Comparison of ENCODE assay signal across 1 cellular context in the genomic region with DNA sequence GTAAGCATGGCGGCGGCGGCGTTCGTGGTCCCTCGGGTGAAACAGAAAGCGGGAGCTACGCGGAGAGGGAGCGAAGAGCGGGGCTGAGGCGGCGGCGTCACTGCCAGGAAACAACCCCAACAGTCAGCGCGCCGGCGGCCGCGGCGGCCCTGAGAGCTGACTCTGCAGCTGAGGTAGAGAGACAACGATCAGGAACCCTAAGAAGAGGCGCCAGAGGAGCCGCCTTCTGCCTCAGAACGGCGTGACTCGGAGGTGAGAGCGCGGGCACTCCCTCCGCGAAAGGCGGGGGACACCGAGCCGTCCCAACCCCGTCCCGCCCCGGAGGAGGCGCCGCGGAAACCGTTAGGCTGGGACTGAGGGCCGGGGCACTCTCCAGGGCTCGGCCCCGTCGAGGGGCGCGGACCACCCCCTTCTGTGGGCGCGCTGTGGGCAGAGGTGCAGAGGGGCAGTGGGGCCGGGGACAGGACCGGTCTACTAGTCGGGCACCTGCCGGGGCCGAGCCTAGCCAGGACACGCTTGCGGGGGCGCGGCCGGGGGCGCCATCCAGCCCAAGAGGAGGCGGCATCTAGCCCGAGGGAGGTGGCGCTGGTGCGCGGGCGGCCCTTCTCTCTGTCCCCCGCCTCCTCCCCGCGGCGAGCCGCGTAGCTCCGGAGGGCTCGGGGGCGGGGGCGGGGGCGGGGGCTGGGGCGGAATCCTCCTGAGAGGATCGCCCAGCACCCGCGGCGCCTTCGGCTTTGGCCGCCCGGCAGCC.
TF ChIP-seq lines count a peak whose summit lies in the region.

No MANE protein-coding gene starts in this region.

TF ChIP-seq in HepG2, 621 proteins besides CTCF, POLR2A, EP300 and RAD21 (continued from another document and continues in another):
- TF ChIP-seq, protein P1, sequence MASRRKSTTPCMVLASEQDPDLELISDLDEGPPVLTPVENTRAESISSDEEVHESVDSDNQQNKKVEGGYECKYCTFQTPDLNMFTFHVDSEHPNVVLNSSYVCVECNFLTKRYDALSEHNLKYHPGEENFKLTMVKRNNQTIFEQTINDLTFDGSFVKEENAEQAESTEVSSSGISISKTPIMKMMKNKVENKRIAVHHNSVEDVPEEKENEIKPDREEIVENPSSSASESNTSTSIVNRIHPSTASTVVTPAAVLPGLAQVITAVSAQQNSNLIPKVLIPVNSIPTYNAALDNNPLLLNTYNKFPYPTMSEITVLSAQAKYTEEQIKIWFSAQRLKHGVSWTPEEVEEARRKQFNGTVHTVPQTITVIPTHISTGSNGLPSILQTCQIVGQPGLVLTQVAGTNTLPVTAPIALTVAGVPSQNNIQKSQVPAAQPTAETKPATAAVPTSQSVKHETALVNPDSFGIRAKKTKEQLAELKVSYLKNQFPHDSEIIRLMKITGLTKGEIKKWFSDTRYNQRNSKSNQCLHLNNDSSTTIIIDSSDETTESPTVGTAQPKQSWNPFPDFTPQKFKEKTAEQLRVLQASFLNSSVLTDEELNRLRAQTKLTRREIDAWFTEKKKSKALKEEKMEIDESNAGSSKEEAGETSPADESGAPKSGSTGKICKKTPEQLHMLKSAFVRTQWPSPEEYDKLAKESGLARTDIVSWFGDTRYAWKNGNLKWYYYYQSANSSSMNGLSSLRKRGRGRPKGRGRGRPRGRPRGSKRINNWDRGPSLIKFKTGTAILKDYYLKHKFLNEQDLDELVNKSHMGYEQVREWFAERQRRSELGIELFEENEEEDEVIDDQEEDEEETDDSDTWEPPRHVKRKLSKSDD (CRISPR knock-in tag; IDR thresholded peaks at IDR 0.05; ENCODE audit: low read depth), result no peak; the same call in 1 of the 2 replicates
- TF ChIP-seq ARHGAP35 (CRISPR knock-in tag; IDR thresholded peaks at IDR 0.05; ENCODE audit: borderline replicate concordance) (0 out of 2 replicates have a peak, but pooled peaks have one; percentile 66), CHCHD3 (CRISPR knock-in tag; IDR thresholded peaks at IDR 0.05) (peak; percentile 78; the same call in 1 of the 2 replicates), ZKSCAN1 (IDR thresholded peaks at IDR 0.05; ENCODE audit: low read length) (no peak), SYNCRIP (IDR thresholded peaks at IDR 0.05; ENCODE audit: insufficient read depth, low read depth, low read length) (no peak), MTF2 (CRISPR knock-in tag; IDR thresholded peaks at IDR 0.05; ENCODE audit: borderline replicate concordance) (0 out of 2 replicates have a peak, but pooled peaks have one; percentile 36), ZC3H13 (CRISPR knock-in tag; IDR thresholded peaks at IDR 0.05) (peak; percentile 77), DR1 (CRISPR knock-in tag; IDR thresholded peaks at IDR 0.05) (peak; percentile 34; the same call in 1 of the 2 replicates), FOXK2 (IDR thresholded peaks at IDR 0.05) (no peak), RCOR2 (CRISPR knock-in tag; IDR thresholded peaks at IDR 0.05) (0 out of 2 replicates have a peak, but pooled peaks have one; percentile 7), JDP2 (CRISPR knock-in tag; IDR thresholded peaks at IDR 0.05; ENCODE audit: borderline replicate concordance) (no peak), MEIS1 (CRISPR knock-in tag; IDR thresholded peaks at IDR 0.05; ENCODE audit: borderline replicate concordance) (peak; percentile 54; the same call in 1 of the 2 replicates), HES4 (CRISPR knock-in tag; IDR thresholded peaks at IDR 0.05; ENCODE audit: borderline replicate concordance) (peak; percentile 62; the same call in 1 of the 2 replicates), ZNF768 (CRISPR knock-in tag; IDR thresholded peaks at IDR 0.05) (peak; percentile 50), ZNF234 (CRISPR knock-in tag; conservative IDR thresholded peaks at IDR 0.05) (peak; percentile 76), ZSCAN9 (CRISPR knock-in tag; IDR thresholded peaks at IDR 0.05; ENCODE audit: borderline replicate concordance) (no peak), GLI4 (CRISPR knock-in tag; IDR thresholded peaks at IDR 0.05; ENCODE audit: borderline replicate concordance) (no peak), GPN1 (CRISPR knock-in tag; IDR thresholded peaks at IDR 0.05; ENCODE audit: borderline replicate concordance) (no peak), IKZF4 (CRISPR knock-in tag; IDR thresholded peaks at IDR 0.05; ENCODE audit: borderline replicate concordance, low read depth, not compliant biosample characterization) (peak; percentile 19), ZSCAN20 (CRISPR knock-in tag; IDR thresholded peaks at IDR 0.05; ENCODE audit: borderline replicate concordance) (peak; percentile 72; the same call in 1 of the 2 replicates), ZNF652 (CRISPR knock-in tag; IDR thresholded peaks at IDR 0.05; ENCODE audit: borderline replicate concordance, low read depth) (no peak), TBX2 (CRISPR knock-in tag; IDR thresholded peaks at IDR 0.05; ENCODE audit: borderline replicate concordance) (peak; percentile 57; the same call in 1 of the 2 replicates), PAF1 (CRISPR knock-in tag; IDR thresholded peaks at IDR 0.05) (no peak), FOXJ3 (CRISPR knock-in tag; IDR thresholded peaks at IDR 0.05; ENCODE audit: borderline replicate concordance) (no peak), ZNF549 (CRISPR knock-in tag; IDR thresholded peaks at IDR 0.05) (no peak), HHEX (CRISPR knock-in tag; IDR thresholded peaks at IDR 0.05) (no peak), ZNF776 (CRISPR knock-in tag; IDR thresholded peaks at IDR 0.05) (peak; percentile 34; the same call in 1 of the 2 replicates), ZNF629 (CRISPR knock-in tag; conservative IDR thresholded peaks at IDR 0.05) (no peak), ZSCAN22 (CRISPR knock-in tag; IDR thresholded peaks at IDR 0.05) (peak; percentile 96), NR2F1 (CRISPR knock-in tag; IDR thresholded peaks at IDR 0.05) (no peak), ZSCAN29 (CRISPR knock-in tag; conservative IDR thresholded peaks at IDR 0.05) (peak; percentile 38; the same call in 1 of the 2 replicates), RBM39 (IDR thresholded peaks at IDR 0.05; ENCODE audit: low read depth, low read length, poor library complexity, severe bottlenecking) (peak; percentile 41)
- TF ChIP-seq, protein P2, sequence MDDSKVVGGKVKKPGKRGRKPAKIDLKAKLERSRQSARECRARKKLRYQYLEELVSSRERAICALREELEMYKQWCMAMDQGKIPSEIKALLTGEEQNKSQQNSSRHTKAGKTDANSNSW (CRISPR knock-in tag; IDR thresholded peaks at IDR 0.05; ENCODE audit: borderline replicate concordance), result peak; percentile 49; the same call in 1 of the 2 replicates
- TF ChIP-seq, protein P3, sequence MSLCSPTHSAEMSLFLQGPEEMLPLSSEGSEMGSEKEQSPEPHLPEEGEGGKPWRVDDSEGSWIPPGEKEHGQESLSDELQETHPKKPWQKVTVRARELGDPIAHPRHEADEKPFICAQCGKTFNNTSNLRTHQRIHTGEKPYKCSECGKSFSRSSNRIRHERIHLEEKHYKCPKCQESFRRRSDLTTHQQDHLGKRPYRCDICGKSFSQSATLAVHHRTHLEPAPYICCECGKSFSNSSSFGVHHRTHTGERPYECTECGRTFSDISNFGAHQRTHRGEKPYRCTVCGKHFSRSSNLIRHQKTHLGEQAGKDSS (CRISPR knock-in tag; IDR thresholded peaks at IDR 0.05; ENCODE audit: borderline replicate concordance, low read depth), result no peak
- TF ChIP-seq, protein P4, sequence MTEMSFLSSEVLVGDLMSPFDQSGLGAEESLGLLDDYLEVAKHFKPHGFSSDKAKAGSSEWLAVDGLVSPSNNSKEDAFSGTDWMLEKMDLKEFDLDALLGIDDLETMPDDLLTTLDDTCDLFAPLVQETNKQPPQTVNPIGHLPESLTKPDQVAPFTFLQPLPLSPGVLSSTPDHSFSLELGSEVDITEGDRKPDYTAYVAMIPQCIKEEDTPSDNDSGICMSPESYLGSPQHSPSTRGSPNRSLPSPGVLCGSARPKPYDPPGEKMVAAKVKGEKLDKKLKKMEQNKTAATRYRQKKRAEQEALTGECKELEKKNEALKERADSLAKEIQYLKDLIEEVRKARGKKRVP (CRISPR knock-in tag; IDR thresholded peaks at IDR 0.05), result peak in 1 of 2 experiments; percentile 34; a peak in 1 of 4 replicates
- TF ChIP-seq, protein P5, sequence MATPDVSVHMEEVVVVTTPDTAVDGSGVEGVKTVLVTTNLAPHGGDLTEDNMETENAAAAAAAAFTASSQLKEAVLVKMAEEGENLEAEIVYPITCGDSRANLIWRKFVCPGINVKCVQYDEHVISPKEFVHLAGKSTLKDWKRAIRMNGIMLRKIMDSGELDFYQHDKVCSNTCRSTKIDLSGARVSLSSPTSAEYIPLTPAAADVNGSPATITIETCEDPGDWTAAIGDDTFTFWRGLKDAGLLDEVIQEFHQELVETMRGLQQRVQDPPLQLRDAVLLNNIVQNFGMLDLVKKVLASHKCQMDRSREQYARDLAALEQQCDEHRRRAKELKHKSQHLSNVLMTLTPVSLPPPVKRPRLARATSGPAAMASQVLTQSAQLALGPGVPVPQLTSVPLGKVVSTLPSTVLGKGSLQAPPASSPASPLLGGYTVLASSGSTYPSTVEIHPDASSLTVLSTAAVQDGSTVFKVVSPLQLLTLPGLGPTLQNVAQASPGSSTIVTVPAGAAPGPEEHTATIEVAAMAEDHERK (CRISPR knock-in tag; IDR thresholded peaks at IDR 0.05; ENCODE audit: low read depth), result no peak
- TF ChIP-seq, protein P6, sequence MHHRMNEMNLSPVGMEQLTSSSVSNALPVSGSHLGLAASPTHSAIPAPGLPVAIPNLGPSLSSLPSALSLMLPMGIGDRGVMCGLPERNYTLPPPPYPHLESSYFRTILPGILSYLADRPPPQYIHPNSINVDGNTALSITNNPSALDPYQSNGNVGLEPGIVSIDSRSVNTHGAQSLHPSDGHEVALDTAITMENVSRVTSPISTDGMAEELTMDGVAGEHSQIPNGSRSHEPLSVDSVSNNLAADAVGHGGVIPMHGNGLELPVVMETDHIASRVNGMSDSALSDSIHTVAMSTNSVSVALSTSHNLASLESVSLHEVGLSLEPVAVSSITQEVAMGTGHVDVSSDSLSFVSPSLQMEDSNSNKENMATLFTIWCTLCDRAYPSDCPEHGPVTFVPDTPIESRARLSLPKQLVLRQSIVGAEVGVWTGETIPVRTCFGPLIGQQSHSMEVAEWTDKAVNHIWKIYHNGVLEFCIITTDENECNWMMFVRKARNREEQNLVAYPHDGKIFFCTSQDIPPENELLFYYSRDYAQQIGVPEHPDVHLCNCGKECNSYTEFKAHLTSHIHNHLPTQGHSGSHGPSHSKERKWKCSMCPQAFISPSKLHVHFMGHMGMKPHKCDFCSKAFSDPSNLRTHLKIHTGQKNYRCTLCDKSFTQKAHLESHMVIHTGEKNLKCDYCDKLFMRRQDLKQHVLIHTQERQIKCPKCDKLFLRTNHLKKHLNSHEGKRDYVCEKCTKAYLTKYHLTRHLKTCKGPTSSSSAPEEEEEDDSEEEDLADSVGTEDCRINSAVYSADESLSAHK (CRISPR knock-in tag; IDR thresholded peaks at IDR 0.05; ENCODE audit: borderline replicate concordance), result 0 out of 2 replicates have a peak, but pooled peaks have one; percentile 36
- TF ChIP-seq, protein P7, sequence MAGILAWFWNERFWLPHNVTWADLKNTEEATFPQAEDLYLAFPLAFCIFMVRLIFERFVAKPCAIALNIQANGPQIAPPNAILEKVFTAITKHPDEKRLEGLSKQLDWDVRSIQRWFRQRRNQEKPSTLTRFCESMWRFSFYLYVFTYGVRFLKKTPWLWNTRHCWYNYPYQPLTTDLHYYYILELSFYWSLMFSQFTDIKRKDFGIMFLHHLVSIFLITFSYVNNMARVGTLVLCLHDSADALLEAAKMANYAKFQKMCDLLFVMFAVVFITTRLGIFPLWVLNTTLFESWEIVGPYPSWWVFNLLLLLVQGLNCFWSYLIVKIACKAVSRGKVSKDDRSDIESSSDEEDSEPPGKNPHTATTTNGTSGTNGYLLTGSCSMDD (CRISPR knock-in tag; IDR thresholded peaks at IDR 0.05), result no peak
- TF ChIP-seq, protein P8, sequence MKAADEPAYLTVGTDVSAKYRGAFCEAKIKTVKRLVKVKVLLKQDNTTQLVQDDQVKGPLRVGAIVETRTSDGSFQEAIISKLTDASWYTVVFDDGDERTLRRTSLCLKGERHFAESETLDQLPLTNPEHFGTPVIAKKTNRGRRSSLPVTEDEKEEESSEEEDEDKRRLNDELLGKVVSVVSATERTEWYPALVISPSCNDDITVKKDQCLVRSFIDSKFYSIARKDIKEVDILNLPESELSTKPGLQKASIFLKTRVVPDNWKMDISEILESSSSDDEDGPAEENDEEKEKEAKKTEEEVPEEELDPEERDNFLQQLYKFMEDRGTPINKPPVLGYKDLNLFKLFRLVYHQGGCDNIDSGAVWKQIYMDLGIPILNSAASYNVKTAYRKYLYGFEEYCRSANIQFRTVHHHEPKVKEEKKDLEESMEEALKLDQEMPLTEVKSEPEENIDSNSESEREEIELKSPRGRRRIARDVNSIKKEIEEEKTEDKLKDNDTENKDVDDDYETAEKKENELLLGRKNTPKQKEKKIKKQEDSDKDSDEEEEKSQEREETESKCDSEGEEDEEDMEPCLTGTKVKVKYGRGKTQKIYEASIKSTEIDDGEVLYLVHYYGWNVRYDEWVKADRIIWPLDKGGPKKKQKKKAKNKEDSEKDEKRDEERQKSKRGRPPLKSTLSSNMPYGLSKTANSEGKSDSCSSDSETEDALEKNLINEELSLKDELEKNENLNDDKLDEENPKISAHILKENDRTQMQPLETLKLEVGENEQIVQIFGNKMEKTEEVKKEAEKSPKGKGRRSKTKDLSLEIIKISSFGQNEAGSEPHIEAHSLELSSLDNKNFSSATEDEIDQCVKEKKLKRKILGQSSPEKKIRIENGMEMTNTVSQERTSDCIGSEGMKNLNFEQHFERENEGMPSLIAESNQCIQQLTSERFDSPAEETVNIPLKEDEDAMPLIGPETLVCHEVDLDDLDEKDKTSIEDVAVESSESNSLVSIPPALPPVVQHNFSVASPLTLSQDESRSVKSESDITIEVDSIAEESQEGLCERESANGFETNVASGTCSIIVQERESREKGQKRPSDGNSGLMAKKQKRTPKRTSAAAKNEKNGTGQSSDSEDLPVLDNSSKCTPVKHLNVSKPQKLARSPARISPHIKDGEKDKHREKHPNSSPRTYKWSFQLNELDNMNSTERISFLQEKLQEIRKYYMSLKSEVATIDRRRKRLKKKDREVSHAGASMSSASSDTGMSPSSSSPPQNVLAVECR (CRISPR knock-in tag; IDR thresholded peaks at IDR 0.05; ENCODE audit: borderline replicate concordance), result peak; percentile 88; the same call in 1 of the 2 replicates
- TF ChIP-seq, protein P9, sequence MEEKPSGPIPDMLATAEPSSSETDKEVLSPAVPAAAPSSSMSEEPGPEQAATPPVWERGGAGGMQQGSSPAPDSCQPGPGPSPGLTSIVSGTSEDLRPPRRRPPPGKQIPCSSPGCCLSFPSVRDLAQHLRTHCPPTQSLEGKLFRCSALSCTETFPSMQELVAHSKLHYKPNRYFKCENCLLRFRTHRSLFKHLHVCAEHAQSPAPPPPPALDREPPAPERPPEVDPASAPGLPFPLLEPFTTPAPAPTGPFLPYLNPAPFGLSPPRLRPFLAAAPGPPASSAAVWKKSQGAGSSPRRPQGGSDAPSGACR (CRISPR knock-in tag; IDR thresholded peaks at IDR 0.05), result peak; percentile 71
